ENCODE assay signal across 1 cellular context in the genomic region with DNA sequence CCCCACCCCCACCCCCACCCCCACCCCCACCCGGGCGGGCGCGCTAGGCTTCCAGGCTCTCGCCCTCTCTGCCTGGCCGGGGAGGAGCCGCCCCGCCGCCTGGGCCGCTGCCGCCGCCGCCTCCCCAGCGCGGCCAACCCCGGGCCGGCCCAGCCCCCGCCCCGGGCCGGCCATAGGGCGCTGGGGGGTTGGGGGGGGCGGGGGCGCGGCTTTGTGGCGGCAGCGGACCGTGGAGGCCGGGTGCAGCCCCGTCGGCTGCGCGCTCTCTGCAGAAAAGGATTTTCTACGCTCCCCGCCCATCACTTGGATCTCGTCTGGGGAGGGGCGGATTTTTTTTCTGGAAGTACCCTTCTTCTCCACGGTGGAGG.
TF ChIP-seq lines count a peak whose summit lies in the region.

No MANE protein-coding gene starts in this region.

TF ChIP-seq in K562, 482 proteins besides CTCF, POLR2A, EP300 and RAD21 (continued from another document):
- TF ChIP-seq, protein P1, sequence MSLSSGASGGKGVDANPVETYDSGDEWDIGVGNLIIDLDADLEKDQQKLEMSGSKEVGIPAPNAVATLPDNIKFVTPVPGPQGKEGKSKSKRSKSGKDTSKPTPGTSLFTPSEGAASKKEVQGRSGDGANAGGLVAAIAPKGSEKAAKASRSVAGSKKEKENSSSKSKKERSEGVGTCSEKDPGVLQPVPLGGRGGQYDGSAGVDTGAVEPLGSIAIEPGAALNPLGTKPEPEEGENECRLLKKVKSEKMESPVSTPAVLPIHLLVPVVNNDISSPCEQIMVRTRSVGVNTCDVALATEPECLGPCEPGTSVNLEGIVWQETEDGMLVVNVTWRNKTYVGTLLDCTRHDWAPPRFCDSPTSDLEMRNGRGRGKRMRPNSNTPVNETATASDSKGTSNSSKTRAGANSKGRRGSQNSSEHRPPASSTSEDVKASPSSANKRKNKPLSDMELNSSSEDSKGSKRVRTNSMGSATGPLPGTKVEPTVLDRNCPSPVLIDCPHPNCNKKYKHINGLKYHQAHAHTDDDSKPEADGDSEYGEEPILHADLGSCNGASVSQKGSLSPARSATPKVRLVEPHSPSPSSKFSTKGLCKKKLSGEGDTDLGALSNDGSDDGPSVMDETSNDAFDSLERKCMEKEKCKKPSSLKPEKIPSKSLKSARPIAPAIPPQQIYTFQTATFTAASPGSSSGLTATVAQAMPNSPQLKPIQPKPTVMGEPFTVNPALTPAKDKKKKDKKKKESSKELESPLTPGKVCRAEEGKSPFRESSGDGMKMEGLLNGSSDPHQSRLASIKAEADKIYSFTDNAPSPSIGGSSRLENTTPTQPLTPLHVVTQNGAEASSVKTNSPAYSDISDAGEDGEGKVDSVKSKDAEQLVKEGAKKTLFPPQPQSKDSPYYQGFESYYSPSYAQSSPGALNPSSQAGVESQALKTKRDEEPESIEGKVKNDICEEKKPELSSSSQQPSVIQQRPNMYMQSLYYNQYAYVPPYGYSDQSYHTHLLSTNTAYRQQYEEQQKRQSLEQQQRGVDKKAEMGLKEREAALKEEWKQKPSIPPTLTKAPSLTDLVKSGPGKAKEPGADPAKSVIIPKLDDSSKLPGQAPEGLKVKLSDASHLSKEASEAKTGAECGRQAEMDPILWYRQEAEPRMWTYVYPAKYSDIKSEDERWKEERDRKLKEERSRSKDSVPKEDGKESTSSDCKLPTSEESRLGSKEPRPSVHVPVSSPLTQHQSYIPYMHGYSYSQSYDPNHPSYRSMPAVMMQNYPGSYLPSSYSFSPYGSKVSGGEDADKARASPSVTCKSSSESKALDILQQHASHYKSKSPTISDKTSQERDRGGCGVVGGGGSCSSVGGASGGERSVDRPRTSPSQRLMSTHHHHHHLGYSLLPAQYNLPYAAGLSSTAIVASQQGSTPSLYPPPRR (CRISPR knock-in tag; IDR thresholded peaks at IDR 0.05; ENCODE audit: borderline replicate concordance), result no peak
- TF ChIP-seq KLF16 (IDR thresholded peaks at IDR 0.05) (no peak), EZH2 (IDR thresholded peaks at IDR 0.05; ENCODE audit: borderline replicate concordance, low read depth, low read length) (no peak), ZNF408 (CRISPR knock-in tag; IDR thresholded peaks at IDR 0.05; ENCODE audit: low read depth) (no peak), SRF (CRISPR knock-in tag; IDR thresholded peaks at IDR 0.05) (0 out of 4 replicates have a peak, but pooled peaks of 1 of the 2 experiments have one; percentile 3), PYGO2 (tag; IDR thresholded peaks at IDR 0.05) (no peak), NONO (IDR thresholded peaks at IDR 0.05; ENCODE audit: low read depth in 2 of 2, low read length in 1 of 2) (0 out of 4 replicates have a peak, but pooled peaks of 1 of the 2 experiments have one; percentile 51), NRF1 (conservative IDR thresholded peaks at IDR 0.05 in 1 of 2, IDR thresholded peaks at IDR 0.05 in 1 of 2) (no peak), HMGN3 (IDR thresholded peaks at IDR 0.05; ENCODE audit: borderline replicate concordance, extremely low read depth, insufficient read length, low read depth, low read length) (no peak), KLF10 (CRISPR knock-in tag; IDR thresholded peaks at IDR 0.05) (no peak), PCBP2 (IDR thresholded peaks at IDR 0.05; ENCODE audit: low read depth, low read length, poor library complexity, severe bottlenecking) (no peak), NEUROD1 (IDR thresholded peaks at IDR 0.05; ENCODE audit: borderline replicate concordance, low read depth, low read length, partially characterized antibody) (no peak), SREBF1 (IDR thresholded peaks at IDR 0.05; ENCODE audit: borderline replicate concordance, low read depth, low read length) (no peak), ZKSCAN8 (CRISPR knock-in tag; IDR thresholded peaks at IDR 0.05) (no peak), NFYB (IDR thresholded peaks at IDR 0.05; ENCODE audit: extremely low read depth, insufficient read length) (no peak), ZNF354B (CRISPR knock-in tag; IDR thresholded peaks at IDR 0.05) (no peak), CAMTA2 (CRISPR knock-in tag; conservative IDR thresholded peaks at IDR 0.05) (no peak), FOXK2 (conservative IDR thresholded peaks at IDR 0.05 in 1 of 2, IDR thresholded peaks at IDR 0.05 in 1 of 2; ENCODE audit: low read depth in 2 of 2) (no peak), SMAD3 (CRISPR knock-in tag; conservative IDR thresholded peaks at IDR 0.05) (no peak), ZNF224 (CRISPR knock-in tag; IDR thresholded peaks at IDR 0.05) (no peak), MCM3 (IDR thresholded peaks at IDR 0.05) (no peak), FOXM1 (IDR thresholded peaks at IDR 0.05; ENCODE audit: low read depth) (no peak), FOXM1 (CRISPR knock-in tag; IDR thresholded peaks at IDR 0.05; ENCODE audit: low read depth) (no peak), XRCC3 (IDR thresholded peaks at IDR 0.05) (no peak), RBM25 (IDR thresholded peaks at IDR 0.05; ENCODE audit: low read depth, low read length, severe bottlenecking) (no peak), TARDBP (IDR thresholded peaks at IDR 0.05) (no peak), HDGF (IDR thresholded peaks at IDR 0.05) (no peak), KDM2B (CRISPR knock-in tag; IDR thresholded peaks at IDR 0.05) (no peak)
- TF ChIP-seq, protein P2, sequence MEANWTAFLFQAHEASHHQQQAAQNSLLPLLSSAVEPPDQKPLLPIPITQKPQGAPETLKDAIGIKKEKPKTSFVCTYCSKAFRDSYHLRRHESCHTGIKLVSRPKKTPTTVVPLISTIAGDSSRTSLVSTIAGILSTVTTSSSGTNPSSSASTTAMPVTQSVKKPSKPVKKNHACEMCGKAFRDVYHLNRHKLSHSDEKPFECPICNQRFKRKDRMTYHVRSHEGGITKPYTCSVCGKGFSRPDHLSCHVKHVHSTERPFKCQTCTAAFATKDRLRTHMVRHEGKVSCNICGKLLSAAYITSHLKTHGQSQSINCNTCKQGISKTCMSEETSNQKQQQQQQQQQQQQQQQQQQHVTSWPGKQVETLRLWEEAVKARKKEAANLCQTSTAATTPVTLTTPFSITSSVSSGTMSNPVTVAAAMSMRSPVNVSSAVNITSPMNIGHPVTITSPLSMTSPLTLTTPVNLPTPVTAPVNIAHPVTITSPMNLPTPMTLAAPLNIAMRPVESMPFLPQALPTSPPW (CRISPR knock-in tag; IDR thresholded peaks at IDR 0.05), result peak; percentile 79
- TF ChIP-seq, protein P3, sequence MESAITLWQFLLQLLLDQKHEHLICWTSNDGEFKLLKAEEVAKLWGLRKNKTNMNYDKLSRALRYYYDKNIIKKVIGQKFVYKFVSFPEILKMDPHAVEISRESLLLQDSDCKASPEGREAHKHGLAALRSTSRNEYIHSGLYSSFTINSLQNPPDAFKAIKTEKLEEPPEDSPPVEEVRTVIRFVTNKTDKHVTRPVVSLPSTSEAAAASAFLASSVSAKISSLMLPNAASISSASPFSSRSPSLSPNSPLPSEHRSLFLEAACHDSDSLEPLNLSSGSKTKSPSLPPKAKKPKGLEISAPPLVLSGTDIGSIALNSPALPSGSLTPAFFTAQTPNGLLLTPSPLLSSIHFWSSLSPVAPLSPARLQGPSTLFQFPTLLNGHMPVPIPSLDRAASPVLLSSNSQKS (CRISPR knock-in tag; IDR thresholded peaks at IDR 0.05), result no peak
- TF ChIP-seq, protein P4, sequence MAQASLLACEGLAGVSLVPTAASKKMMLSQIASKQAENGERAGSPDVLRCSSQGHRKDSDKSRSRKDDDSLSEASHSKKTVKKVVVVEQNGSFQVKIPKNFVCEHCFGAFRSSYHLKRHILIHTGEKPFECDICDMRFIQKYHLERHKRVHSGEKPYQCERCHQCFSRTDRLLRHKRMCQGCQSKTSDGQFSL (CRISPR knock-in tag; IDR thresholded peaks at IDR 0.05), result 0 out of 2 replicates have a peak, but pooled peaks have one; percentile 16
- TF ChIP-seq, protein P4 (tag; IDR thresholded peaks at IDR 0.05), result peak in 1 of 2 experiments; percentile 95; a peak in 2 of 4 replicates
